ENCODE assay signal across 18 cellular contexts in genomic region chr12:105723066-105723465, GRCh38.
"Had no signal": no experiment of that assay in that cellular context is flagged by ENCODE, and none has a peak within 500 bp of the region (broad histone marks: within the 10 kb centered on the region; RNA-seq: fewer than 3 reads in every experiment).

No MANE protein-coding gene starts in this region.

- H3K4me3 ChIP-seq: MG63 had no signal

- H3K27ac ChIP-seq: RWPE1 had no signal

- H3K36me3 ChIP-seq: MG63 had no signal

- H3K4me2 ChIP-seq: SK-N-SH had no signal

- H3K27me3 ChIP-seq: MG63 had no signal

- DNase-seq: KBM-7, MG63, NCI-H1092 treated with DMSO at 0.1 percent for 48 hours, NCI-H1436, NCI-H187, NCI-H2029, NCI-H2081 treated with DMSO at 0.1 percent for 48 hours, NCI-H2171, NCI-H226, NCI-H510A, NCI-H524 treated with DMSO at 0.1 percent for 48 hours, NCI-H69, PC-3, SHP77, SK-N-SH, SW 1271 had no signal

- H3K9ac ChIP-seq: SK-N-SH had no signal

- ATAC-seq: Panc1, PC-3 had no signal

- H3K9me3 ChIP-seq: MG63, SK-N-SH had no signal
